15 cellular contexts compared by ENCODE assay signal in the genomic region with DNA sequence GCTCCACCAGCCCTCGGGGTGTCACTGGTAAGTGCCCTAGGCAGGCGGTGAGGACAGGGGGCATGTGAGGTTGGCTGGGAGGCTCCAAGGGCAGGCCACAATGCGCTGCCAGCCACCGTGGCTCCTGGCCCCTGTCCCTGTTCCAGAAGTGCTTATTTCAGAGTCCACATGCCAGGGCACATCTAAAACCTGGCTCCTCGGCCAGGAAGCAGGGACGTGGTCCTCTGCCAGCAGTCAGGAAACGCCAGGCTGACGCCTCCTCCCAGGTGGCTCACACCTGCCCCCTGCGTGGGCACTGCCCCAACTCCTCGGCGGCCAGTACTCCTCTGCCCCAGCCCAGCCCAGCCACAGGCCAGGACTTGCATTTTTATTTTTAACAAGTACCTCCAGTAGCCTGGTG.
DNase-seq lines count a peak whose midpoint lies in the region; ATAC-seq and TF ChIP-seq lines count a peak whose summit lies in the region.
"Had no signal": no experiment of that assay in that cellular context is flagged by ENCODE, and none has a peak within 500 bp of the region (broad histone marks: within the 10 kb centered on the region; RNA-seq: fewer than 3 reads in every experiment).

No MANE protein-coding gene starts in this region.

- TF ChIP-seq CTCF in breast epithelium (IDR thresholded peaks at IDR 0.05) (no peak), upper lobe of left lung (IDR thresholded peaks at IDR 0.05) (no peak)

- intact Hi-C loops in Right ventricle myocardium superior (cut with DNase I) = no loop called here
- intact Hi-C loops in cardiac septum (cut with DNase I) = no loop called here
- intact Hi-C loops in breast epithelium (cut with DNase I; ENCODE audit: low total_unique reads) = no loop called here

- TF ChIP-seq POLR2A in breast epithelium (IDR thresholded peaks at IDR 0.05) (no peak), upper lobe of left lung (IDR thresholded peaks at IDR 0.05) (no peak)

- H3K36me3 ChIP-seq in breast epithelium = no peaks in the 10 kb centered on the region
- peaks cover 0 to 87% of the 10 kb centered on the region in 2 experiments for H3K36me3 ChIP-seq in mesenchymal stem cell (ENCODE audit: control insufficient read depth in 1 of 2, insufficient read depth in 2 of 2, low read depth in 1 of 2, low read length in 2 of 2)
- peaks cover 8 to 73% (median 40%) of the 10 kb centered on the region in 4 donors for H3K36me3 ChIP-seq in upper lobe of left lung

- H3K27ac ChIP-seq in breast epithelium (peak overlapping the region; percentile 65 to 84), mesenchymal stem cell (ENCODE audit: low read length, poor library complexity, severe bottlenecking) (no peak overlapping the region), upper lobe of left lung (peak overlapping the region in 3 of 4 donors; percentile 4 to 86 (median 10))

- H2BK12ac ChIP-seq in mesenchymal stem cell (ENCODE audit: low read length in 2 of 2) = peak overlapping the region; percentile 59 to 69

- no peaks in the 10 kb centered on the region for H3K9me3 ChIP-seq in breast epithelium
- H3K9me3 ChIP-seq in mesenchymal stem cell (ENCODE audit: control insufficient read depth, low read length) = no peaks in the 10 kb centered on the region
- no peaks in the 10 kb centered on the region for H3K9me3 ChIP-seq in upper lobe of left lung
- H3K9me3 ChIP-seq: Caco-2 had no signal

- H3K4me1 ChIP-seq in breast epithelium = peaks cover 0 to 4% of the 10 kb centered on the region in 2 donors
- peaks cover 27% of the 10 kb centered on the region for H3K4me1 ChIP-seq in mesenchymal stem cell (ENCODE audit: control insufficient read depth, insufficient read depth, low read depth, low read length)
- peaks cover 0 to 14% (median 11%) of the 10 kb centered on the region in 4 donors for H3K4me1 ChIP-seq in upper lobe of left lung

- no peak overlapping the region for H2BK120ac ChIP-seq in mesenchymal stem cell (ENCODE audit: low read depth, low read length)

- H3K4me2 ChIP-seq in mesenchymal stem cell (ENCODE audit: low read length, poor library complexity, severe bottlenecking) = no peak overlapping the region

- no peak overlapping the region for H3K9ac ChIP-seq in mesenchymal stem cell (ENCODE audit: low read length)

- peak overlapping the region; percentile 52 for H4K91ac ChIP-seq in mesenchymal stem cell (ENCODE audit: low read length)

- no peaks in the 10 kb centered on the region for H3K27me3 ChIP-seq in breast epithelium
- H3K27me3 ChIP-seq in mesenchymal stem cell (ENCODE audit: control insufficient read depth in 1 of 2, insufficient read depth in 1 of 2, low read length in 2 of 2) = peaks cover 0 to 1% of the 10 kb centered on the region in 2 experiments
- no peaks in the 10 kb centered on the region for H3K27me3 ChIP-seq in upper lobe of left lung

- no peak overlapping the region for H3K23ac ChIP-seq in mesenchymal stem cell (ENCODE audit: low read length in 2 of 2)

- H2BK15ac ChIP-seq in mesenchymal stem cell (ENCODE audit: low read depth, poor library complexity, severe bottlenecking) = peak overlapping the region; percentile 26

- 93% methylated on average over 11 of the region's 11 CpGs for WGBS in mesenchymal stem cell
- 88 to 90% methylated on average over 8 to 11 of the region's 11 CpGs for WGBS in upper lobe of left lung, 2 donors

- H3K79me1 ChIP-seq in mesenchymal stem cell (replicated peaks; ENCODE audit: low read length, poor library complexity, severe bottlenecking) = no peaks in the 10 kb centered on the region

- H3K4me3 ChIP-seq in breast epithelium = no peak overlapping the region
- no peak overlapping the region for H3K4me3 ChIP-seq in mesenchymal stem cell (ENCODE audit: insufficient read depth in 1 of 2, low read depth in 1 of 2, low read length in 2 of 2)
- no peak overlapping the region for H3K4me3 ChIP-seq in upper lobe of left lung

- H3K14ac ChIP-seq in mesenchymal stem cell (ENCODE audit: low read length in 2 of 2) = no peak overlapping the region

- no peak overlapping the region for H2AFZ ChIP-seq in mesenchymal stem cell (ENCODE audit: low read depth, low read length)

- TF ChIP-seq EP300 in upper lobe of left lung (IDR thresholded peaks at IDR 0.05) = no peak

- ATAC-seq in Right ventricle myocardium superior (ENCODE audit: poor library complexity) (peak; percentile 89), upper lobe of left lung (ENCODE audit: low FRiP score in 2 of 2) (no peak), GM21576 (IDR thresholded peaks at IDR 0.05; ENCODE audit: unreplicated experiment) (no peak), GM21360 (IDR thresholded peaks at IDR 0.05; ENCODE audit: unreplicated experiment) (no peak)

- peak overlapping the region in 1 of 2 experiments; percentile 37 for H3K18ac ChIP-seq in mesenchymal stem cell (ENCODE audit: low read depth in 1 of 2, low read length in 2 of 2)

- H2AK5ac ChIP-seq in mesenchymal stem cell (ENCODE audit: low read length, severe bottlenecking) = no peak overlapping the region

- peak; percentile 80 for DNase-seq in Right ventricle myocardium superior
- no peak for DNase-seq in cardiac septum (ENCODE audit: low spot score)
- peak in 1 of 2 donors; percentile 67 for DNase-seq in breast epithelium (ENCODE audit: low spot score in 2 of 2)
- no peak for DNase-seq in mesenchymal stem cell
- DNase-seq in upper lobe of left lung = peak in 1 of 2 donors; percentile 64
- no peak for DNase-seq in activated effector memory CD4-positive, alpha-beta T cell treated with Interleukin-2 at 50 U/mL for 16 hours
- DNase-seq: activated naive CD4-positive, alpha-beta T cell treated with anti-CD3 and anti-CD28 coated beads, Interleukin-2, amount 50 U/mL, for 16 hours; Caco-2; Kasumi-1; NCI-H1436 treated with DMSO at 0.1 percent for 48 hours; NCI-H69; stimulated activated CD4-positive, alpha-beta T cell treated with anti-CD3 and anti-CD28 coated beads, Interleukin-12 subunit alpha, Interleukin-12 subunit beta, amount 100 ng/mL, for 4 hours; SW 1271 had no signal

- no peak overlapping the region for H4K8ac ChIP-seq in mesenchymal stem cell (ENCODE audit: low read length)

- H2BK5ac ChIP-seq in mesenchymal stem cell (ENCODE audit: low read depth, low read length, poor library complexity, severe bottlenecking) = no peak overlapping the region

- peak overlapping the region in 1 of 2 experiments; percentile 35 for H3K4ac ChIP-seq in mesenchymal stem cell (ENCODE audit: low read depth in 1 of 2, low read length in 2 of 2)
